Comparison of ENCODE assay signal across 35 cellular contexts in the genomic region with DNA sequence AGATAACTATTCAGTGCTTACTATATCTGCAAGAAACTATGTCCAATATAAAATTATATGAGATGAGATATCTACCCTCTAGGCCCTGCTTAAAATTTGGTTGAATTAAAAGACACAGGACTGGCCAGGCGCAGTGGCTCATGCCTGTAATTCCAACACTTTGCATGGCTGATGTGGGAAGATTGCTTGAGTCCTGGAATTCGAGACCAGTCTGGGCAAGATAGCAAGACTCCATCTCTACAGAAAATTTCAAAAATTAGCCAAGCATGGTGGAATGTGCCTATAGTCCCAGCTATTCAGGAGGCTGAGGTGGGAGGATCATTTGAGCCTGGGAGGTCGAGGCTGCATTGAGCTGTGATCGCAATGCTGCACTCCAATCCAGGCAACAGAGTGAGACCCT.
"Had no signal": no experiment of that assay in that cellular context is flagged by ENCODE, and none has a peak within 500 bp of the region (broad histone marks: within the 10 kb centered on the region; RNA-seq: fewer than 3 reads in every experiment).

No MANE protein-coding gene starts in this region.

- H3K36me3 ChIP-seq: MG63 had no signal

- H3K27me3 ChIP-seq: MG63 had no signal

- H3K27ac ChIP-seq: KMS-11 had no signal

- H3K9me3 ChIP-seq: MG63 had no signal

- DNase-seq: Karpas-422, Kasumi-1, MG63, MM.1S, MV-4-11, NCI-H1048, NCI-H1092, NCI-H1092 treated with DMSO at 0.1 percent for 48 hours, NCI-H1105, NCI-H1105 treated with DMSO at 0.1 percent for 48 hours, NCI-H1417, NCI-H1417 treated with DMSO at 0.1 percent for 48 hours, NCI-H1436, NCI-H1436 treated with DMSO at 0.1 percent for 48 hours, NCI-H146, NCI-H1694, NCI-H1694 treated with DMSO at 0.1 percent for 48 hours, NCI-H187, NCI-H187 treated with DMSO at 0.1 percent for 48 hours, NCI-H1930, NCI-H2029, NCI-H2029 treated with DMSO at 0.1 percent for 48 hours, NCI-H2081, NCI-H2081 treated with DMSO at 0.1 percent for 48 hours, NCI-H2107, NCI-H2171, NCI-H2171 treated with DMSO at 0.1 percent for 48 hours, NCI-H2227 treated with DMSO at 0.1 percent for 48 hours, NCI-H226, NCI-H345, NCI-H446, NCI-H446 treated with DMSO at 0.1 percent for 48 hours, NCI-H510A, NCI-H510A treated with DMSO at 0.1 percent for 48 hours had no signal

- H3K9ac ChIP-seq: KMS-11 had no signal

- H3K4me3 ChIP-seq: MG63 had no signal

- H3K4me2 ChIP-seq: KMS-11 had no signal
